ENCODE assay signal across 1 cellular context in the genomic region with DNA sequence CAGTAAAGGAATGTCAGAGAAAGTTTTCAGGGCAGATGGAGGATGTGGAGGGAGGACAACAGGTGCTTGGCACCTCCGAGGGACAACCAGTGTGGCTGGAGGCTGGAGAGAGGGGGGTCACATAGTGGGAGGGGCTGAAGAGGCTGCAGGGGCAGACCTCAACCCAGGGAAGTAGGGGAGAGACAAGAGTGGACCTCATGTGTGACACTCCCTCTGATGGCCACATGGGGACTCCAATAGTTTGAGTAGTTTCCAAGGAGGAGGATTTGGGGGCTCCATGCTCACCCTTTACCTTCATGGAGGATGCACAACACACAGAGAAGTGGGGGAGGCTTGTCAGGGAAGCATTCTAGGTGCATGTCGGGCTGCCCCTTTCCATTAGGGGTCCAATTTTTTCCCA.
TF ChIP-seq lines count a peak whose summit lies in the region.

No MANE protein-coding gene starts in this region.

TF ChIP-seq in GM23338, 12 proteins besides CTCF, POLR2A, EP300 and RAD21 (continued from another document):
- TF ChIP-seq, protein P1, sequence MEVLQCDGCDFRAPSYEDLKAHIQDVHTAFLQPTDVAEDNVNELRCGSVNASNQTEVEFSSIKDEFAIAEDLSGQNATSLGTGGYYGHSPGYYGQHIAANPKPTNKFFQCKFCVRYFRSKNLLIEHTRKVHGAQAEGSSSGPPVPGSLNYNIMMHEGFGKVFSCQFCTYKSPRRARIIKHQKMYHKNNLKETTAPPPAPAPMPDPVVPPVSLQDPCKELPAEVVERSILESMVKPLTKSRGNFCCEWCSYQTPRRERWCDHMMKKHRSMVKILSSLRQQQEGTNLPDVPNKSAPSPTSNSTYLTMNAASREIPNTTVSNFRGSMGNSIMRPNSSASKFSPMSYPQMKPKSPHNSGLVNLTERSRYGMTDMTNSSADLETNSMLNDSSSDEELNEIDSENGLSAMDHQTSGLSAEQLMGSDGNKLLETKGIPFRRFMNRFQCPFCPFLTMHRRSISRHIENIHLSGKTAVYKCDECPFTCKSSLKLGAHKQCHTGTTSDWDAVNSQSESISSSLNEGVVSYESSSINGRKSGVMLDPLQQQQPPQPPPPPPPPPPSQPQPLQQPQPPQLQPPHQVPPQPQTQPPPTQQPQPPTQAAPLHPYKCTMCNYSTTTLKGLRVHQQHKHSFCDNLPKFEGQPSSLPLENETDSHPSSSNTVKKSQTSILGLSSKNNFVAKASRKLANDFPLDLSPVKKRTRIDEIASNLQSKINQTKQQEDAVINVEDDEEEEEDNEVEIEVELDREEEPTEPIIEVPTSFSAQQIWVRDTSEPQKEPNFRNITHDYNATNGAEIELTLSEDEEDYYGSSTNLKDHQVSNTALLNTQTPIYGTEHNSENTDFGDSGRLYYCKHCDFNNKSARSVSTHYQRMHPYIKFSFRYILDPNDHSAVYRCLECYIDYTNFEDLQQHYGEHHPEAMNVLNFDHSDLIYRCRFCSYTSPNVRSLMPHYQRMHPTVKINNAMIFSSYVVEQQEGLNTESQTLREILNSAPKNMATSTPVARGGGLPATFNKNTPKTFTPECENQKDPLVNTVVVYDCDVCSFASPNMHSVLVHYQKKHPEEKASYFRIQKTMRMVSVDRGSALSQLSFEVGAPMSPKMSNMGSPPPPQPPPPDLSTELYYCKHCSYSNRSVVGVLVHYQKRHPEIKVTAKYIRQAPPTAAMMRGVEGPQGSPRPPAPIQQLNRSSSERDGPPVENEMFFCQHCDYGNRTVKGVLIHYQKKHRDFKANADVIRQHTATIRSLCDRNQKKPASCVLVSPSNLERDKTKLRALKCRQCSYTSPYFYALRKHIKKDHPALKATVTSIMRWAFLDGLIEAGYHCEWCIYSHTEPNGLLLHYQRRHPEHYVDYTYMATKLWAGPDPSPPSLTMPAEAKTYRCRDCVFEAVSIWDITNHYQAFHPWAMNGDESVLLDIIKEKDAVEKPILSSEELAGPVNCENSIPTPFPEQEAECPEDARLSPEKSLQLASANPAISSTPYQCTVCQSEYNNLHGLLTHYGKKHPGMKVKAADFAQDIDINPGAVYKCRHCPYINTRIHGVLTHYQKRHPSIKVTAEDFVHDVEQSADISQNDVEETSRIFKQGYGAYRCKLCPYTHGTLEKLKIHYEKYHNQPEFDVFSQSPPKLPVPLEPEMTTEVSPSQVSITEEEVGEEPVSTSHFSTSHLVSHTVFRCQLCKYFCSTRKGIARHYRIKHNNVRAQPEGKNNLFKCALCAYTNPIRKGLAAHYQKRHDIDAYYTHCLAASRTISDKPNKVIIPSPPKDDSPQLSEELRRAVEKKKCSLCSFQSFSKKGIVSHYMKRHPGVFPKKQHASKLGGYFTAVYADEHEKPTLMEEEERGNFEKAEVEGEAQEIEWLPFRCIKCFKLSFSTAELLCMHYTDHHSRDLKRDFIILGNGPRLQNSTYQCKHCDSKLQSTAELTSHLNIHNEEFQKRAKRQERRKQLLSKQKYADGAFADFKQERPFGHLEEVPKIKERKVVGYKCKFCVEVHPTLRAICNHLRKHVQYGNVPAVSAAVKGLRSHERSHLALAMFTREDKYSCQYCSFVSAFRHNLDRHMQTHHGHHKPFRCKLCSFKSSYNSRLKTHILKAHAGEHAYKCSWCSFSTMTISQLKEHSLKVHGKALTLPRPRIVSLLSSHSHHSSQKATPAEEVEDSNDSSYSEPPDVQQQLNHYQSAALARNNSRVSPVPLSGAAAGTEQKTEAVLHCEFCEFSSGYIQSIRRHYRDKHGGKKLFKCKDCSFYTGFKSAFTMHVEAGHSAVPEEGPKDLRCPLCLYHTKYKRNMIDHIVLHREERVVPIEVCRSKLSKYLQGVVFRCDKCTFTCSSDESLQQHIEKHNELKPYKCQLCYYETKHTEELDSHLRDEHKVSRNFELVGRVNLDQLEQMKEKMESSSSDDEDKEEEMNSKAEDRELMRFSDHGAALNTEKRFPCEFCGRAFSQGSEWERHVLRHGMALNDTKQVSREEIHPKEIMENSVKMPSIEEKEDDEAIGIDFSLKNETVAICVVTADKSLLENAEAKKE (CRISPR knock-in tag; IDR thresholded peaks at IDR 0.05), result no peak
- TF ChIP-seq, protein P2, sequence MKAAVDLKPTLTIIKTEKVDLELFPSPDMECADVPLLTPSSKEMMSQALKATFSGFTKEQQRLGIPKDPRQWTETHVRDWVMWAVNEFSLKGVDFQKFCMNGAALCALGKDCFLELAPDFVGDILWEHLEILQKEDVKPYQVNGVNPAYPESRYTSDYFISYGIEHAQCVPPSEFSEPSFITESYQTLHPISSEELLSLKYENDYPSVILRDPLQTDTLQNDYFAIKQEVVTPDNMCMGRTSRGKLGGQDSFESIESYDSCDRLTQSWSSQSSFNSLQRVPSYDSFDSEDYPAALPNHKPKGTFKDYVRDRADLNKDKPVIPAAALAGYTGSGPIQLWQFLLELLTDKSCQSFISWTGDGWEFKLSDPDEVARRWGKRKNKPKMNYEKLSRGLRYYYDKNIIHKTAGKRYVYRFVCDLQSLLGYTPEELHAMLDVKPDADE (IDR thresholded peaks at IDR 0.05), result no peak
- TF ChIP-seq EZH2phosphoT487 (IDR thresholded peaks at IDR 0.05; ENCODE audit: unreplicated experiment), result no peak
